Comparison of ENCODE assay signal across 24 cellular contexts in genomic region chr1:33607444-33608005, GRCh38.
"Had no signal": no experiment of that assay in that cellular context is flagged by ENCODE, and none has a peak within 500 bp of the region (broad histone marks: within the 10 kb centered on the region; RNA-seq: fewer than 3 reads in every experiment).

No MANE protein-coding gene starts in this region.

- H3K27ac ChIP-seq: dorsolateral prefrontal cortex, epithelial cell of prostate, foreskin keratinocyte, gastroesophageal sphincter, hepatocyte, neutrophil, suprapubic skin, transverse colon, vagina had no signal

- H2AFZ ChIP-seq: hepatocyte, parathyroid adenoma had no signal

- H3K4me3 ChIP-seq: dorsolateral prefrontal cortex, gastroesophageal sphincter, heart left ventricle, hepatocyte, lung, right atrium auricular region, suprapubic skin, transverse colon, vagina had no signal

- H3K9me3 Mint-ChIP-seq: memory B cell; natural killer cell; stimulated activated naive CD8-positive, alpha-beta T cell treated with anti-CD3 and anti-CD28 coated beads, Interleukin-15, amount 100 ng/mL, for 72 hours had no signal

- H3K9ac ChIP-seq: parathyroid adenoma had no signal

- H3K36me3 Mint-ChIP-seq: memory B cell, natural killer cell had no signal

- H3K27me3 ChIP-seq: dorsolateral prefrontal cortex, foreskin keratinocyte, gastroesophageal sphincter, heart left ventricle, hepatocyte, neutrophil, right atrium auricular region, suprapubic skin, transverse colon, vagina had no signal

- H3K4me1 Mint-ChIP-seq: memory B cell; natural killer cell; stimulated activated naive CD8-positive, alpha-beta T cell treated with anti-CD3 and anti-CD28 coated beads, Interleukin-15, amount 100 ng/mL, for 72 hours had no signal

- DNase-seq: cerebellar nuclear complex; dorsolateral prefrontal cortex; effector CD4-positive, alpha-beta T cell; foreskin keratinocyte; heart left ventricle; kidney glomerular epithelial cell; natural killer cell; stimulated activated CD4-positive, alpha-beta T cell treated with anti-CD3 and anti-CD28 coated beads, Interleukin-4, amount 100 ng/mL, for 4 hours; stimulated activated naive CD4-positive, alpha-beta T cell; stimulated activated naive CD8-positive, alpha-beta T cell treated with anti-CD3 and anti-CD28 coated beads, Interleukin-15, amount 100 ng/mL, for 72 hours; transverse colon had no signal

- H3K27me3 Mint-ChIP-seq: stimulated activated naive CD8-positive, alpha-beta T cell treated with anti-CD3 and anti-CD28 coated beads, Interleukin-15, amount 100 ng/mL, for 72 hours had no signal

- H3K4me2 ChIP-seq: hepatocyte had no signal

- H3K9me3 ChIP-seq: gastroesophageal sphincter, heart left ventricle, neutrophil, right atrium auricular region, suprapubic skin, transverse colon, vagina had no signal

- H3K4me3 Mint-ChIP-seq: memory B cell; natural killer cell; stimulated activated naive CD8-positive, alpha-beta T cell treated with anti-CD3 and anti-CD28 coated beads, Interleukin-15, amount 100 ng/mL, for 72 hours had no signal

- ATAC-seq: esophagus mucosa; foreskin keratinocyte; gastroesophageal sphincter; heart left ventricle; natural killer cell; sciatic nerve; stimulated activated naive CD8-positive, alpha-beta T cell treated with anti-CD3 and anti-CD28 coated beads, Interleukin-15, amount 100 ng/mL, for 72 hours had no signal

- H3K4me1 ChIP-seq: foreskin keratinocyte, gastroesophageal sphincter, parathyroid adenoma, right atrium auricular region, transverse colon, vagina had no signal

- H3K27ac Mint-ChIP-seq: memory B cell; natural killer cell; progenitor cell of endocrine pancreas; stimulated activated naive CD8-positive, alpha-beta T cell treated with anti-CD3 and anti-CD28 coated beads, Interleukin-15, amount 100 ng/mL, for 72 hours had no signal

- H3K36me3 ChIP-seq: gastroesophageal sphincter, heart left ventricle, neutrophil, right atrium auricular region, suprapubic skin, transverse colon, vagina had no signal
